20 cellular contexts compared by ENCODE assay signal in genomic region chr3:14299767-14300166, GRCh38.
DNase-seq lines count a peak whose midpoint lies in the region; ATAC-seq and TF ChIP-seq lines count a peak whose summit lies in the region.
"Had no signal": no experiment of that assay in that cellular context is flagged by ENCODE, and none has a peak within 500 bp of the region (broad histone marks: within the 10 kb centered on the region; RNA-seq: fewer than 3 reads in every experiment).

No MANE protein-coding gene starts in this region.

- H3K4me3 ChIP-seq in adrenal gland = no peak overlapping the region
- H3K4me3 ChIP-seq: BLaER1 treated with 17β-estradiol and CSF1 and Interleukin-3, amounts not matched to agents 10 nM and 100 nM; neural progenitor cell; vagina had no signal

- peaks cover 23% of the 10 kb centered on the region for H3K4me1 Mint-ChIP-seq in activated naive CD8-positive, alpha-beta T cell treated with anti-CD3 and anti-CD28 coated beads, Interleukin-2, amount 10 ng/mL, durations not matched to agents 7 days and 5 days
- peaks cover 5% of the 10 kb centered on the region for H3K4me1 Mint-ChIP-seq in activated naive CD8-positive, alpha-beta T cell treated with anti-CD3 and anti-CD28 coated beads, Interleukin-2, amount 50 U/mL, for 24 hours
- H3K4me1 Mint-ChIP-seq in stimulated activated effector memory CD8-positive, alpha-beta T cell treated with anti-CD3 and anti-CD28 coated beads, Interleukin-12 subunit alpha, Interleukin-12 subunit beta, amount 100 ng/mL, for 72 hours = peaks cover 37% of the 10 kb centered on the region

- no peaks in the 10 kb centered on the region for H3K9me3 Mint-ChIP-seq in activated naive CD8-positive, alpha-beta T cell treated with anti-CD3 and anti-CD28 coated beads, Interleukin-2, amount 10 ng/mL, durations not matched to agents 7 days and 5 days
- no peaks in the 10 kb centered on the region for H3K9me3 Mint-ChIP-seq in activated naive CD8-positive, alpha-beta T cell treated with anti-CD3 and anti-CD28 coated beads, Interleukin-2, amount 50 U/mL, for 24 hours
- H3K9me3 Mint-ChIP-seq in stimulated activated effector memory CD8-positive, alpha-beta T cell treated with anti-CD3 and anti-CD28 coated beads, Interleukin-12 subunit alpha, Interleukin-12 subunit beta, amount 100 ng/mL, for 72 hours = no peaks in the 10 kb centered on the region
- H3K9me3 Mint-ChIP-seq: activated CD4-positive, alpha-beta memory T cell treated with anti-CD3 and anti-CD28 coated beads, Interleukin-2, amount 10 ng/mL, durations not matched to agents 7 days and 5 days; activated T-cell treated with anti-CD3 and anti-CD28 coated beads, Interleukin-2, amount 50 U/mL, for 72 hours had no signal

- peak overlapping the region; percentile 64 for H3K27ac Mint-ChIP-seq in activated naive CD8-positive, alpha-beta T cell treated with anti-CD3 and anti-CD28 coated beads, Interleukin-2, amount 10 ng/mL, durations not matched to agents 7 days and 5 days
- H3K27ac Mint-ChIP-seq in activated naive CD8-positive, alpha-beta T cell treated with anti-CD3 and anti-CD28 coated beads, Interleukin-2, amount 50 U/mL, for 24 hours = no peak overlapping the region
- peak overlapping the region; percentile 60 for H3K27ac Mint-ChIP-seq in stimulated activated effector memory CD8-positive, alpha-beta T cell treated with anti-CD3 and anti-CD28 coated beads, Interleukin-12 subunit alpha, Interleukin-12 subunit beta, amount 100 ng/mL, for 72 hours
- H3K27ac Mint-ChIP-seq: activated CD4-positive, alpha-beta memory T cell treated with anti-CD3 and anti-CD28 coated beads, Interleukin-2, amount 10 ng/mL, durations not matched to agents 7 days and 5 days; activated T-cell treated with anti-CD3 and anti-CD28 coated beads, Interleukin-2, amount 50 U/mL, for 72 hours; endodermal cell; neural progenitor cell had no signal

- no peak for ATAC-seq in activated naive CD8-positive, alpha-beta T cell treated with anti-CD3 and anti-CD28 coated beads, Interleukin-2, amount 10 ng/mL, durations not matched to agents 7 days and 5 days (ENCODE audit: low read depth)
- ATAC-seq in activated naive CD8-positive, alpha-beta T cell treated with anti-CD3 and anti-CD28 coated beads, Interleukin-2, amount 50 U/mL, for 24 hours = no peak
- ATAC-seq in GM21576 (IDR thresholded peaks at IDR 0.05; ENCODE audit: unreplicated experiment) (peak; percentile 73), HG03095 (IDR thresholded peaks at IDR 0.05; ENCODE audit: unreplicated experiment) (peak; percentile 84)
- ATAC-seq in stimulated activated effector memory CD8-positive, alpha-beta T cell treated with anti-CD3 and anti-CD28 coated beads, Interleukin-12 subunit alpha, Interleukin-12 subunit beta, amount 100 ng/mL, for 72 hours = no peak
- ATAC-seq: activated T-cell treated with anti-CD3 and anti-CD28 coated beads, Interleukin-2, amount 50 U/mL, for 72 hours had no signal

- peaks cover 4 to 19% of the 10 kb centered on the region in 2 donors for H3K4me1 ChIP-seq in adrenal gland (replicated peaks in 1 of 2)
- H3K4me1 ChIP-seq: neural progenitor cell had no signal

- H3K27me3 ChIP-seq in adrenal gland = no peaks in the 10 kb centered on the region
- H3K27me3 ChIP-seq: neural progenitor cell, vagina had no signal

- DNase-seq in activated naive CD8-positive, alpha-beta T cell treated with anti-CD3 and anti-CD28 coated beads, Interleukin-2, amount 10 ng/mL, durations not matched to agents 7 days and 5 days = no peak
- no peak for DNase-seq in activated naive CD8-positive, alpha-beta T cell treated with anti-CD3 and anti-CD28 coated beads, Interleukin-2, amount 50 U/mL, for 24 hours
- no peak for DNase-seq in stimulated activated effector memory CD8-positive, alpha-beta T cell treated with anti-CD3 and anti-CD28 coated beads, Interleukin-12 subunit alpha, Interleukin-12 subunit beta, amount 100 ng/mL, for 72 hours (ENCODE audit: low spot score in 2 of 2)
- no peak for DNase-seq in activated CD4-positive, alpha-beta T cell treated with anti-CD3 and anti-CD28 coated beads, Interleukin-2, amount 50 U/mL, for 1 hour
- no peak for DNase-seq in adrenal gland
- no peak for DNase-seq in HK-2 (ENCODE audit: unreplicated experiment)
- DNase-seq: activated CD4-positive, alpha-beta memory T cell treated with anti-CD3 and anti-CD28 coated beads, Interleukin-2, amount 10 ng/mL, durations not matched to agents 7 days and 5 days; activated T-cell treated with anti-CD3 and anti-CD28 coated beads, Interleukin-2, amount 50 U/mL, for 72 hours; amygdala; cerebellar nuclear complex; endodermal cell; GDM1; hypothalamus; NCI-H1048; NCI-H82 had no signal

- no peak overlapping the region for H3K27ac ChIP-seq in adrenal gland
- H3K27ac ChIP-seq: BLaER1 treated with 17β-estradiol and CSF1 and Interleukin-3, amounts not matched to agents 10 nM and 100 nM; neural progenitor cell had no signal

- intact Hi-C loops in adrenal gland (cut with DNase I) = no loop called here

- POLR2A ChIA-PET in activated naive CD8-positive, alpha-beta T cell treated with anti-CD3 and anti-CD28 coated beads, Interleukin-2, amount 10 ng/mL, durations not matched to agents 7 days and 5 days (lab: Charles Lee) = no interaction called here

- TF ChIP-seq CTCF in adrenal gland (IDR thresholded peaks at IDR 0.05) = no peak

- TF ChIP-seq POLR2A in adrenal gland (IDR thresholded peaks at IDR 0.05) = no peak

- H3K4me3 Mint-ChIP-seq in activated naive CD8-positive, alpha-beta T cell treated with anti-CD3 and anti-CD28 coated beads, Interleukin-2, amount 10 ng/mL, durations not matched to agents 7 days and 5 days = no peak overlapping the region
- no peak overlapping the region for H3K4me3 Mint-ChIP-seq in activated naive CD8-positive, alpha-beta T cell treated with anti-CD3 and anti-CD28 coated beads, Interleukin-2, amount 50 U/mL, for 24 hours
- H3K4me3 Mint-ChIP-seq in stimulated activated effector memory CD8-positive, alpha-beta T cell treated with anti-CD3 and anti-CD28 coated beads, Interleukin-12 subunit alpha, Interleukin-12 subunit beta, amount 100 ng/mL, for 72 hours = no peak overlapping the region
- H3K4me3 Mint-ChIP-seq: activated CD4-positive, alpha-beta memory T cell treated with anti-CD3 and anti-CD28 coated beads, Interleukin-2, amount 10 ng/mL, durations not matched to agents 7 days and 5 days; activated T-cell treated with anti-CD3 and anti-CD28 coated beads, Interleukin-2, amount 50 U/mL, for 72 hours; endodermal cell; neural progenitor cell had no signal

- H3K9me3 ChIP-seq in adrenal gland (replicated peaks in 1 of 3) = no peaks in the 10 kb centered on the region
- H3K9me3 ChIP-seq: vagina had no signal

- H3K36me3 Mint-ChIP-seq in activated naive CD8-positive, alpha-beta T cell treated with anti-CD3 and anti-CD28 coated beads, Interleukin-2, amount 10 ng/mL, durations not matched to agents 7 days and 5 days = no peaks in the 10 kb centered on the region
- no peaks in the 10 kb centered on the region for H3K36me3 Mint-ChIP-seq in activated naive CD8-positive, alpha-beta T cell treated with anti-CD3 and anti-CD28 coated beads, Interleukin-2, amount 50 U/mL, for 24 hours (ENCODE audit: low read depth)
- H3K36me3 Mint-ChIP-seq in stimulated activated effector memory CD8-positive, alpha-beta T cell treated with anti-CD3 and anti-CD28 coated beads, Interleukin-12 subunit alpha, Interleukin-12 subunit beta, amount 100 ng/mL, for 72 hours = no peaks in the 10 kb centered on the region
- H3K36me3 Mint-ChIP-seq: neural progenitor cell had no signal

- WGBS in adrenal gland, 4 donors = 75 to 85% (median 81%) methylated on average over 5 of the region's 5 CpGs

- H3K27me3 Mint-ChIP-seq in activated naive CD8-positive, alpha-beta T cell treated with anti-CD3 and anti-CD28 coated beads, Interleukin-2, amount 10 ng/mL, durations not matched to agents 7 days and 5 days = peaks cover 24% of the 10 kb centered on the region
- H3K27me3 Mint-ChIP-seq in activated naive CD8-positive, alpha-beta T cell treated with anti-CD3 and anti-CD28 coated beads, Interleukin-2, amount 50 U/mL, for 24 hours = peaks cover 2% of the 10 kb centered on the region

- no peaks in the 10 kb centered on the region for H3K36me3 ChIP-seq in adrenal gland (replicated peaks in 1 of 2)
- H3K36me3 ChIP-seq: BLaER1 treated with 17β-estradiol and CSF1 and Interleukin-3, amounts not matched to agents 10 nM and 100 nM; neural progenitor cell; vagina had no signal

Comparison
In these comparisons a context has a peak if more than half of its experiments do, and no peak if none do; other contexts are left out.
1. ATAC-seq: peak in GM21576 (single experiment) and HG03095 (single experiment); none in activated naive CD8-positive, alpha-beta T cell treated with anti-CD3 and anti-CD28 coated beads, Interleukin-2, amount 10 ng/mL, durations not matched to agents 7 days and 5 days (single experiment), activated naive CD8-positive, alpha-beta T cell treated with anti-CD3 and anti-CD28 coated beads, Interleukin-2, amount 50 U/mL, for 24 hours (single experiment) and stimulated activated effector memory CD8-positive, alpha-beta T cell treated with anti-CD3 and anti-CD28 coated beads, Interleukin-12 subunit alpha, Interleukin-12 subunit beta, amount 100 ng/mL, for 72 hours (single experiment).